ENCODE assay signal across 11 cellular contexts in the genomic region with DNA sequence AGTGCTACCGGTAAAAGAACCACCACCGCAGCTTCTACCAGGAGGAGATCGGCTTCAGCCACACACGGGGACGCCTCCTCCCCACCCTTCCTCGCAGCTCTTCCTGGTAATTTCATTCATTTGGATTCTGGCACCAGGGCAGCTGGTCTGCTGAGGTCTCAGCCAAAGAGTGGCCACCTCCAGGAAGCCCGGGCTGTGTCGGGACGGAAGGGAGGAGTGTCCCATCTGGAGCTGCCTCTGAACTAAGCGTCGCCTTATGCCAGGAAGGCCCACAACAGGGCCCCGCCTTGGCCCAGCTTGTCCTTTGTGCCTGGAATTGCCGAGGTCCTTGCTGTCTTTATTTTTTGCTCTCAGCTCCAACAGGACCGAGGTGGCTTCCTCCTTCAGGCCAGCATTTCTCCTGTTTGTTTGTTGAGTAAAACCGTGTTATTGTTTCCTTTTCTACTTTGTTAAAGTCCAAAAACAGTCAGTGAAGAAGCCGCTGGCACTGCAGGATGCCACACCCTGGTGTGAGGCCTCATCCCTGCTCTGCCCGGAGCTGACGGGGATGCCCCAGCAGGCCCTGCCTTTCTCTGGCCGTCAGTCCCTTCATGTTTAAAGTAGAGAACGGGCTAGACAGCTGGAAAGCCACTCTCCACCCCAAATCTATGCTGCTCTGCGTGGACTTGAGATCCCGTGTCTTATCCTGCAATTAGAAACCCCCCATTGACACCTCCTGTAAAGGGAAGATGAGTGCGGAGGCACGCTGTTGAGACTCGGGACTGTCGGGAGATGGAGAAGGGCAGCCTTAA. TPM values are rescaled to one million over a fixed set of nuclear protein-coding genes. Genes with fewer than 3 reads are reported as not detected.
DNase-seq lines count a peak whose midpoint lies in the region; ATAC-seq and TF ChIP-seq lines count a peak whose summit lies in the region.
"Had no signal": no experiment of that assay in that cellular context is flagged by ENCODE, and none has a peak within 500 bp of the region (broad histone marks: within the 10 kb centered on the region; RNA-seq: fewer than 3 reads in every experiment).

No MANE protein-coding gene starts in this region.

- H3F3A ChIP-seq in GM23338 (replicated peaks; ENCODE audit: low read depth): no peaks in the 10 kb centered on the region

- ATAC-seq in heart right ventricle: peak; percentile 74 to 93 (median 89)
- no peak for ATAC-seq in GM23338
- no peak for ATAC-seq in GM21381 (IDR thresholded peaks at IDR 0.05; ENCODE audit: unreplicated experiment)

- H3K4me2 ChIP-seq in GM23338: no peak overlapping the region

- H3K9me3 ChIP-seq in heart right ventricle: no peaks in the 10 kb centered on the region
- no peaks in the 10 kb centered on the region for H3K9me3 ChIP-seq in ovary

- peaks cover 59% of the 10 kb centered on the region for H3K4me1 Mint-ChIP-seq in CD14-positive monocyte
- peaks cover 13% of the 10 kb centered on the region for H3K4me1 Mint-ChIP-seq in GM23338
- peaks cover 4% of the 10 kb centered on the region for H3K4me1 Mint-ChIP-seq in activated naive CD8-positive, alpha-beta T cell treated with anti-CD3 and anti-CD28 coated beads for 36 hours

- H3K4me1 ChIP-seq in heart right ventricle (peaks cover 8 to 64% (median 35%) of the 10 kb centered on the region in 9 donors), ovary (ENCODE audit: insufficient read depth) (no peaks in the 10 kb centered on the region), GM23338 (ENCODE audit: insufficient read depth) (peaks cover 3% of the 10 kb centered on the region; the same call in 1 of the 2 replicates)

- no peak for TF ChIP-seq POLR2A in ovary (IDR thresholded peaks at IDR 0.05)

- H4K20me1 ChIP-seq in GM23338 (replicated peaks; ENCODE audit: insufficient read depth): no peaks in the 10 kb centered on the region

- H3K9me3 Mint-ChIP-seq in CD14-positive monocyte (peaks cover 0 to 4% (median 0%) of the 10 kb centered on the region in 7 donors), GM23338 (no peaks in the 10 kb centered on the region)
- no peaks in the 10 kb centered on the region for H3K9me3 Mint-ChIP-seq in activated naive CD8-positive, alpha-beta T cell treated with anti-CD3 and anti-CD28 coated beads for 36 hours

- TF ChIP-seq CTCF in CD14-positive monocyte (IDR thresholded peaks at IDR 0.05): no peak
- TF ChIP-seq CTCF in heart right ventricle (IDR thresholded peaks at IDR 0.05): no peak
- TF ChIP-seq CTCF in ovary (IDR thresholded peaks at IDR 0.05): no peak
- no peak for TF ChIP-seq CTCF in GM23338 (conservative IDR thresholded peaks at IDR 0.05; ENCODE audit: low read depth in 2 of 2)

- H3K27ac Mint-ChIP-seq in CD14-positive monocyte (peak overlapping the region; percentile 94 to 99 (median 95)), GM23338 (no peak overlapping the region)
- no peak overlapping the region for H3K27ac Mint-ChIP-seq in activated naive CD8-positive, alpha-beta T cell treated with anti-CD3 and anti-CD28 coated beads for 36 hours

- H3K27ac ChIP-seq in adipose tissue (ENCODE audit: low read depth, low read length) (peak overlapping the region; percentile 71), heart right ventricle (peak overlapping the region; percentile 62 to 94 (median 84)), ovary (no peak overlapping the region), GM23338 (ENCODE audit: low read depth) (no peak overlapping the region)

- H3K27me3 ChIP-seq in heart right ventricle: no peaks in the 10 kb centered on the region
- no peaks in the 10 kb centered on the region for H3K27me3 ChIP-seq in ovary
- H3K27me3 ChIP-seq in GM23338 (ENCODE audit: insufficient read depth): no peaks in the 10 kb centered on the region

- H3K4me3 Mint-ChIP-seq in CD14-positive monocyte (peak overlapping the region; percentile 70 to 80), GM23338 (no peak overlapping the region)
- no peak overlapping the region for H3K4me3 Mint-ChIP-seq in activated naive CD8-positive, alpha-beta T cell treated with anti-CD3 and anti-CD28 coated beads for 36 hours

- H3K79me2 ChIP-seq in GM23338 (replicated peaks; ENCODE audit: insufficient read depth): no peaks in the 10 kb centered on the region

- H3K27me3 Mint-ChIP-seq in CD14-positive monocyte (ENCODE audit: low read depth in 3 of 3) (peaks cover 0 to 2% (median 0%) of the 10 kb centered on the region in 3 donors), GM23338 (ENCODE audit: insufficient read depth, low read depth, poor library complexity) (peaks cover 10% of the 10 kb centered on the region)
- H3K27me3 Mint-ChIP-seq in activated naive CD8-positive, alpha-beta T cell treated with anti-CD3 and anti-CD28 coated beads for 36 hours: no peaks in the 10 kb centered on the region

- H3K9me2 ChIP-seq in GM23338 (ENCODE audit: insufficient read depth): no peaks in the 10 kb centered on the region

- 42 to 77% (median 57%) methylated on average over 26 of the region's 26 CpGs for WGBS in adipose tissue, 3 donors
- WGBS in heart right ventricle, 2 donors: 58 to 60% methylated on average over 26 of the region's 26 CpGs
- 80 to 86% (median 81%) methylated on average over 26 of the region's 26 CpGs for WGBS in ovary, 3 donors

- H3K4me3 ChIP-seq in heart right ventricle (peak overlapping the region in 4 of 10 donors; percentile 1 to 23 (median 11)), ovary (no peak overlapping the region), GM23338 (no peak overlapping the region)

- peaks cover 10 to 36% of the 10 kb centered on the region in 2 donors for H3K36me3 Mint-ChIP-seq in CD14-positive monocyte
- no peaks in the 10 kb centered on the region for H3K36me3 Mint-ChIP-seq in GM23338 (ENCODE audit: low read depth)
- H3K36me3 Mint-ChIP-seq in activated naive CD8-positive, alpha-beta T cell treated with anti-CD3 and anti-CD28 coated beads for 36 hours: no peaks in the 10 kb centered on the region

- peaks cover 0 to 5% (median 0%) of the 10 kb centered on the region in 9 donors for H3K36me3 ChIP-seq in heart right ventricle
- no peaks in the 10 kb centered on the region for H3K36me3 ChIP-seq in ovary
- H3K36me3 ChIP-seq in GM23338 (ENCODE audit: insufficient read depth): no peaks in the 10 kb centered on the region

- peak; percentile 56 for TF ChIP-seq EP300 in ovary (IDR thresholded peaks at IDR 0.05)

- intact Hi-C loops in CD14-positive monocyte (cut with micrococcal nuclease): loop anchor here in 1 of 2 donors (5.0 kb wide), 2 partner anchors 35 to 45 kb away; no protein-coding TSS in a partner anchor
- intact Hi-C loops in heart right ventricle (cut with DNase I): loop anchor here in 2 of 10 donors (2.0 to 5.0 kb wide), 3 partner anchors 19 to 50 kb away; a partner anchor contains a TSS
- intact Hi-C loops in ovary (cut with DNase I): no loop called here

- H2AFZ ChIP-seq in GM23338: no peak overlapping the region

- no peak for DNase-seq in CD14-positive monocyte (ENCODE audit: low spot score)
- peak; percentile 80 to 84 for DNase-seq in heart right ventricle
- DNase-seq in ovary: peak in 2 of 5 donors; percentile 35 to 54
- no peak for DNase-seq in GM23338 (ENCODE audit: low spot score)
- DNase-seq in activated T-cell treated with anti-CD3 and anti-CD28 coated beads, Interleukin-2, amount 50 U/mL, for 48 hours: no peak
- no peak for DNase-seq in activated naive CD8-positive, alpha-beta T cell treated with anti-CD3 and anti-CD28 coated beads for 36 hours
- DNase-seq: activated CD4-positive, alpha-beta T cell treated with anti-CD3 and anti-CD28 coated beads, Interleukin-2, amount 50 U/mL, for 1 hour; AML-193; stimulated activated naive CD4-positive, alpha-beta T cell had no signal

TF ChIP-seq in GM23338, 12 proteins besides CTCF, POLR2A, EP300 and RAD21 (continues in another document):
- TF ChIP-seq STAT1 (IDR thresholded peaks at IDR 0.05; ENCODE audit: unreplicated experiment): no peak
- TF ChIP-seq, protein P1, sequence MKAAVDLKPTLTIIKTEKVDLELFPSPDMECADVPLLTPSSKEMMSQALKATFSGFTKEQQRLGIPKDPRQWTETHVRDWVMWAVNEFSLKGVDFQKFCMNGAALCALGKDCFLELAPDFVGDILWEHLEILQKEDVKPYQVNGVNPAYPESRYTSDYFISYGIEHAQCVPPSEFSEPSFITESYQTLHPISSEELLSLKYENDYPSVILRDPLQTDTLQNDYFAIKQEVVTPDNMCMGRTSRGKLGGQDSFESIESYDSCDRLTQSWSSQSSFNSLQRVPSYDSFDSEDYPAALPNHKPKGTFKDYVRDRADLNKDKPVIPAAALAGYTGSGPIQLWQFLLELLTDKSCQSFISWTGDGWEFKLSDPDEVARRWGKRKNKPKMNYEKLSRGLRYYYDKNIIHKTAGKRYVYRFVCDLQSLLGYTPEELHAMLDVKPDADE (IDR thresholded peaks at IDR 0.05): no peak
- TF ChIP-seq NANOG (IDR thresholded peaks at IDR 0.05; ENCODE audit: borderline replicate concordance): no peak

RNA-seq across cellular contexts. Expression of a gene that starts 24.5 kb away (rescaled TPM):
- polyA plus RNA-seq in CD14-positive monocyte (10 to 100 TPM; 13.4 to 17.4 TPM), adipose tissue (10 to 100 TPM in 2 of 3 donors, 1 to 10 TPM in 1; 7.2 to 49.8 (median 26.4) TPM), heart right ventricle (1 to 10 TPM; 8.6 to 10.0 TPM), ovary (10 to 100 TPM in 1 of 2 donors, 1 to 10 TPM in 1; 5.6 to 21.0 TPM), GM23338 (2016; fragmentation: Nextera tagmentation; extraction: Ambion mirVana) (59.6 and 62.3 TPM in 2 replicates)
- total RNA-seq in heart right ventricle (10 to 100 TPM in 4 of 10 donors, 1 to 10 TPM in 6; 7.0 to 37.5 (median 9.0) TPM), ovary (10 to 100 TPM in 6 of 7 donors, 1 to 10 TPM in 1; 7.7 to 34.4 (median 22.7) TPM)
- 113 and 126 TPM in 2 replicates for total RNA-seq in GM23338 (2014; rRNA removed; shearing (Covaris generic))
- total RNA-seq in activated naive CD8-positive, alpha-beta T cell treated with anti-CD3 and anti-CD28 coated beads for 36 hours: 10 to 100 TPM; 26.8 to 27.2 TPM

RNA-seq across cellular contexts. Expression of a gene that starts 48.5 kb away (rescaled TPM):
- polyA plus RNA-seq in CD14-positive monocyte: 1 to 10 TPM; 1.8 to 3.0 TPM
- polyA plus RNA-seq in adipose tissue: 1 to 10 TPM; 4.3 to 8.7 (median 5.4) TPM
- 10 to 100 TPM in 4 of 10 donors, 1 to 10 TPM in 6; 7.8 to 13.8 (median 9.4) TPM for total RNA-seq in heart right ventricle
- polyA plus RNA-seq in heart right ventricle: 1 to 10 TPM; 4.2 to 5.0 TPM
- 10 to 100 TPM in 6 of 7 donors, 1 to 10 TPM in 1; 7.2 to 19.2 (median 14.1) TPM for total RNA-seq in ovary
- polyA plus RNA-seq in ovary: 1 to 10 TPM; 4.4 to 6.8 TPM
- total RNA-seq in GM23338 (2014; rRNA removed; shearing (Covaris generic)): 5.0 and 6.5 TPM in 2 replicates
- polyA plus RNA-seq in GM23338 (2016; fragmentation: Nextera tagmentation; extraction: Ambion mirVana): 5.9 and 7.7 TPM in 2 replicates
- 1 to 10 TPM; 5.4 to 6.1 TPM for total RNA-seq in activated naive CD8-positive, alpha-beta T cell treated with anti-CD3 and anti-CD28 coated beads for 36 hours

RNA-seq across cellular contexts. Expression of a gene that starts 52.0 kb away (rescaled TPM):
- polyA plus RNA-seq in CD14-positive monocyte: 10 to 100 TPM; 31.6 to 32.5 TPM
- polyA plus RNA-seq in adipose tissue: 10 to 100 TPM; 17.8 to 29.8 (median 18.7) TPM
- 10 to 100 TPM; 10.6 to 18.2 (median 12.8) TPM for total RNA-seq in heart right ventricle
- 10 to 100 TPM; 16.8 to 22.8 TPM for polyA plus RNA-seq in heart right ventricle
- 10 to 100 TPM; 26.9 to 33.5 (median 30.2) TPM for total RNA-seq in ovary
- 10 to 100 TPM in 1 of 2 donors, 1 to 10 TPM in 1; 1.3 to 39.1 TPM for polyA plus RNA-seq in ovary
- total RNA-seq in GM23338 (2014; rRNA removed; shearing (Covaris generic)): 65.6 and 76.8 TPM in 2 replicates
- 29.8 and 32.5 TPM in 2 replicates for polyA plus RNA-seq in GM23338 (2016; fragmentation: Nextera tagmentation; extraction: Ambion mirVana)
- total RNA-seq in activated naive CD8-positive, alpha-beta T cell treated with anti-CD3 and anti-CD28 coated beads for 36 hours: 10 to 100 TPM; 36.4 to 37.8 TPM

Comparison
In these comparisons a context has a peak if more than half of its experiments do, and no peak if none do; other contexts are left out.
1. DNase-seq: peak in heart right ventricle (2 of 2); none in CD14-positive monocyte (single experiment), GM23338 (single experiment), activated T-cell treated with anti-CD3 and anti-CD28 coated beads, Interleukin-2, amount 50 U/mL, for 48 hours (0 of 2) and activated naive CD8-positive, alpha-beta T cell treated with anti-CD3 and anti-CD28 coated beads for 36 hours (single experiment).
2. H3K27ac Mint-ChIP-seq: peak in CD14-positive monocyte (7 of 7); none in GM23338 (single experiment) and activated naive CD8-positive, alpha-beta T cell treated with anti-CD3 and anti-CD28 coated beads for 36 hours (single experiment).
3. H3K4me3 Mint-ChIP-seq: peak in CD14-positive monocyte (2 of 2); none in GM23338 (single experiment) and activated naive CD8-positive, alpha-beta T cell treated with anti-CD3 and anti-CD28 coated beads for 36 hours (single experiment).
4. H3K27ac ChIP-seq: peak in adipose tissue (single experiment) and heart right ventricle (10 of 10); none in ovary (0 of 2) and GM23338 (single experiment).
5. ATAC-seq: peak in heart right ventricle (8 of 8); none in GM23338 (single experiment) and GM21381 (single experiment).